20 cellular contexts compared by ENCODE assay signal in genomic region chr4:9870165-9870564, GRCh38.
"Had no signal": no experiment of that assay in that cellular context is flagged by ENCODE, and none has a peak within 500 bp of the region (broad histone marks: within the 10 kb centered on the region; RNA-seq: fewer than 3 reads in every experiment).

No MANE protein-coding gene starts in this region.

- H3K36me3 Mint-ChIP-seq: activated CD4-positive, alpha-beta memory T cell treated with anti-CD3 and anti-CD28 coated beads for 36 hours; activated naive CD8-positive, alpha-beta T cell treated with anti-CD3 and anti-CD28 coated beads, Interleukin-2, amount 10 ng/mL, durations not matched to agents 7 days and 5 days; naive B cell; stimulated activated effector memory CD8-positive, alpha-beta T cell treated with anti-CD3 and anti-CD28 coated beads, Interleukin-12 subunit alpha, Interleukin-12 subunit beta, amount 100 ng/mL, for 72 hours had no signal

- DNase-seq: activated B cell treated with CpG ODN at 0.5 μM for 24 hours; activated CD4-positive, alpha-beta memory T cell treated with anti-CD3 and anti-CD28 coated beads for 36 hours; activated CD4-positive, alpha-beta T cell treated with anti-CD3 and anti-CD28 coated beads for 4 hours; activated naive CD4-positive, alpha-beta T cell treated with Interleukin-2 at 50 U/mL for 16 hours; activated naive CD8-positive, alpha-beta T cell treated with anti-CD3 and anti-CD28 coated beads, Interleukin-2, amount 10 ng/mL, durations not matched to agents 7 days and 5 days; activated T-cell treated with anti-CD3 and anti-CD28 coated beads, Interleukin-2, amount 50 U/mL, for 24 hours; body of pancreas; caudate nucleus; effector memory CD8-positive, alpha-beta T cell; left ventricle myocardium inferior; mammary epithelial cell; naive B cell; ovary; right lobe of liver; stimulated activated CD4-positive, alpha-beta T cell treated with anti-CD3 and anti-CD28 coated beads, Interleukin-4, amount 100 ng/mL, for 24 hours; stomach had no signal

- H3K4me1 Mint-ChIP-seq: activated B cell treated with CpG ODN at 0.5 μM for 24 hours; activated naive CD8-positive, alpha-beta T cell treated with anti-CD3 and anti-CD28 coated beads, Interleukin-2, amount 10 ng/mL, durations not matched to agents 7 days and 5 days; naive B cell; stimulated activated effector memory CD8-positive, alpha-beta T cell treated with anti-CD3 and anti-CD28 coated beads, Interleukin-12 subunit alpha, Interleukin-12 subunit beta, amount 100 ng/mL, for 72 hours had no signal

- H3K9me3 Mint-ChIP-seq: activated CD4-positive, alpha-beta memory T cell treated with anti-CD3 and anti-CD28 coated beads for 36 hours; activated naive CD8-positive, alpha-beta T cell treated with anti-CD3 and anti-CD28 coated beads, Interleukin-2, amount 10 ng/mL, durations not matched to agents 7 days and 5 days; activated T-cell treated with anti-CD3 and anti-CD28 coated beads, Interleukin-2, amount 50 U/mL, for 24 hours; activated T-helper 2 cell treated with anti-CD3 and anti-CD28 coated beads, Interferon-gamma antibody, Interleukin-2, Interleukin-4, amounts not matched to agents 10 μg/mL and 5 μg/mL and 100 μg/mL, durations not matched to agents 14 hours and 24 hours and 36 hours; T-helper 2 cell treated with Interferon-gamma antibody and Interleukin-4, amounts not matched to agents 5 μg/mL and 100 μg/mL, for 36 hours had no signal

- H3K27ac Mint-ChIP-seq: activated B cell treated with CpG ODN at 0.5 μM for 24 hours; activated CD4-positive, alpha-beta memory T cell treated with anti-CD3 and anti-CD28 coated beads for 36 hours; activated naive CD8-positive, alpha-beta T cell treated with anti-CD3 and anti-CD28 coated beads, Interleukin-2, amount 10 ng/mL, durations not matched to agents 7 days and 5 days; activated T-cell treated with anti-CD3 and anti-CD28 coated beads, Interleukin-2, amount 50 U/mL, for 24 hours; activated T-helper 2 cell treated with anti-CD3 and anti-CD28 coated beads, Interferon-gamma antibody, Interleukin-2, Interleukin-4, amounts not matched to agents 10 μg/mL and 5 μg/mL and 100 μg/mL, durations not matched to agents 14 hours and 24 hours and 36 hours; effector memory CD8-positive, alpha-beta T cell; naive B cell; stimulated activated effector memory CD8-positive, alpha-beta T cell treated with anti-CD3 and anti-CD28 coated beads, Interleukin-12 subunit alpha, Interleukin-12 subunit beta, amount 100 ng/mL, for 72 hours; T-helper 2 cell treated with Interferon-gamma antibody and Interleukin-4, amounts not matched to agents 5 μg/mL and 100 μg/mL, for 36 hours had no signal

- ATAC-seq: body of pancreas; effector memory CD8-positive, alpha-beta T cell; right lobe of liver; stimulated activated effector memory CD8-positive, alpha-beta T cell treated with anti-CD3 and anti-CD28 coated beads, Interleukin-12 subunit alpha, Interleukin-12 subunit beta, amount 100 ng/mL, for 72 hours had no signal

- FAIRE-seq: TTC549 had no signal

- H3K4me3 Mint-ChIP-seq: activated B cell treated with CpG ODN at 0.5 μM for 24 hours; activated CD4-positive, alpha-beta memory T cell treated with anti-CD3 and anti-CD28 coated beads for 36 hours; activated naive CD8-positive, alpha-beta T cell treated with anti-CD3 and anti-CD28 coated beads, Interleukin-2, amount 10 ng/mL, durations not matched to agents 7 days and 5 days; activated T-cell treated with anti-CD3 and anti-CD28 coated beads, Interleukin-2, amount 50 U/mL, for 24 hours; effector memory CD8-positive, alpha-beta T cell; naive B cell; stimulated activated effector memory CD8-positive, alpha-beta T cell treated with anti-CD3 and anti-CD28 coated beads, Interleukin-12 subunit alpha, Interleukin-12 subunit beta, amount 100 ng/mL, for 72 hours; T-helper 2 cell treated with Interferon-gamma antibody and Interleukin-4, amounts not matched to agents 5 μg/mL and 100 μg/mL, for 36 hours had no signal
